Comparison of ENCODE assay signal across 8 cellular contexts in genomic region chr5:57383093-57383861, GRCh38.
DNase-seq lines count a peak whose midpoint lies in the region; ATAC-seq and TF ChIP-seq lines count a peak whose summit lies in the region.

No MANE protein-coding gene starts in this region.

- H3K27ac ChIP-seq in AG04450 (ENCODE audit: low read depth, low read length) = peak overlapping the region; percentile 87

- H3K4me3 ChIP-seq in AG04450 (ENCODE audit: low read depth, low read length) = no peak overlapping the region
- no peak overlapping the region for H3K4me3 ChIP-seq in Jurkat, Clone E6-1 (ENCODE audit: low read length)

- POLR2A ChIA-PET in AG04450 (lab: Yijun Ruan, JAX) = interaction anchor here (0.6 to 1.8 kb wide), 8 partner anchors 48 to 857 kb away, joined by 3 to 13 read pairs (median 4); no protein-coding TSS in a partner anchor

- TF ChIP-seq CTCF in AG04450 (IDR thresholded peaks at IDR 0.05; ENCODE audit: low read depth, low read length) = peak; percentile 68

- DNase-seq in AG04450 (ENCODE audit: low read depth, low spot score) (peak; percentile 93), left kidney (ENCODE audit: low read depth, low spot score) (peak; percentile 16), NCI-H446 (lab: John Stamatoyannopoulos, UW) (no peak)
- DNase-seq in Jurkat, Clone E6-1 (ENCODE audit: low read depth, low spot score) = peak; percentile 85
- DNase-seq in activated effector memory CD4-positive, alpha-beta T cell treated with anti-CD3 and anti-CD28 coated beads, Interleukin-2, amount 50 U/mL, for 16 hours = peak; percentile 75

- CTCF ChIA-PET in AG04450 (lab: Charles Lee) = interaction anchor here (0.6 to 1.8 kb wide), 8 partner anchors 9 to 1078 kb away, joined by 3 to 5 read pairs (median 3); no protein-coding TSS in a partner anchor

- no peaks in the 10 kb centered on the region for H3K27me3 ChIP-seq in AG04450 (ENCODE audit: control insufficient read depth, insufficient read depth, low read length)

- ATAC-seq in HG03571 (IDR thresholded peaks at IDR 0.05; ENCODE audit: unreplicated experiment) (no peak), HG02798 (IDR thresholded peaks at IDR 0.05; ENCODE audit: poor library complexity, unreplicated experiment) (no peak), GM21723 (IDR thresholded peaks at IDR 0.05; ENCODE audit: unreplicated experiment) (no peak)

- H3K9me3 ChIP-seq in AG04450 (ENCODE audit: control insufficient read depth, insufficient read depth, low read length) = peaks cover 4% of the 10 kb centered on the region; the same call in 1 of the 2 replicates

Comparison
In these comparisons a context has a peak if more than half of its experiments do, and no peak if none do; other contexts are left out.
1. DNase-seq: peak in AG04450 (single experiment), Jurkat, Clone E6-1 (single experiment), activated effector memory CD4-positive, alpha-beta T cell treated with anti-CD3 and anti-CD28 coated beads, Interleukin-2, amount 50 U/mL, for 16 hours (single experiment) and left kidney (single experiment); none in NCI-H446 (0 of 2).